ENCODE assay signal across 8 cellular contexts in genomic region chr2:61144697-61145268, GRCh38. TPM values are rescaled to one million over a fixed set of nuclear protein-coding genes. Genes with fewer than 3 reads are reported as not detected.
A peak's percentile ranks its signal among the peaks of the same experiment; 100 is the strongest.
DNase-seq lines count a peak whose midpoint lies in the region; ATAC-seq and TF ChIP-seq lines count a peak whose summit lies in the region.

No MANE protein-coding gene starts in this region.

- peaks cover 17% of the 10 kb centered on the region for H3K36me3 Mint-ChIP-seq in activated CD8-positive, alpha-beta T cell treated with anti-CD3 and anti-CD28 coated beads, Interleukin-2, amount 10 ng/mL, durations not matched to agents 7 days and 5 days (ENCODE audit: low read depth)

- ATAC-seq in HG03064 (IDR thresholded peaks at IDR 0.05; ENCODE audit: low read depth, unreplicated experiment): peak; percentile 83
- ATAC-seq in activated CD8-positive, alpha-beta T cell treated with anti-CD3 and anti-CD28 coated beads, Interleukin-2, amount 10 ng/mL, durations not matched to agents 7 days and 5 days: peak; percentile 98

- H3K27ac ChIP-seq in ectodermal cell (ENCODE audit: insufficient read depth, low read depth, low read length, poor library complexity, severe bottlenecking): peak overlapping the region; percentile 79

- H3K9me3 ChIP-seq in ectodermal cell (ENCODE audit: control insufficient read depth, low read length): no peaks in the 10 kb centered on the region

- no peaks in the 10 kb centered on the region for H3K27me3 Mint-ChIP-seq in activated CD8-positive, alpha-beta T cell treated with anti-CD3 and anti-CD28 coated beads, Interleukin-2, amount 10 ng/mL, durations not matched to agents 7 days and 5 days (ENCODE audit: low read depth)

- H3K4me3 ChIP-seq in ectodermal cell (ENCODE audit: insufficient read depth, low read depth, low read length) (peak overlapping the region; percentile 62), lower leg skin (ENCODE audit: low read depth, poor library complexity, severe bottlenecking) (peak overlapping the region; percentile 28)

- no peak for TF ChIP-seq CTCF in lower leg skin (IDR thresholded peaks at IDR 0.05)

- CTCF ChIA-PET in activated CD8-positive, alpha-beta T cell treated with anti-CD3 and anti-CD28 coated beads, Interleukin-2, amount 10 ng/mL, durations not matched to agents 7 days and 5 days (lab: Charles Lee): interaction anchor here (0.9 to 1.6 kb wide), 4 partner anchors 9 to 266 kb away, joined by 3 to 6 read pairs (median 3); no protein-coding TSS in a partner anchor

- 17 to 20% methylated on average over 29 to 30 of the region's 31 CpGs for WGBS in ectodermal cell, 2 experiments
- WGBS in lower leg skin, 2 donors: 5 to 6% methylated on average over 31 of the region's 31 CpGs

- intact Hi-C loops in lower leg skin (cut with DNase I; ENCODE audit: low total_unique reads): no loop called here

- POLR2A ChIA-PET in activated CD8-positive, alpha-beta T cell treated with anti-CD3 and anti-CD28 coated beads, Interleukin-2, amount 10 ng/mL, durations not matched to agents 7 days and 5 days (lab: Charles Lee): interaction anchor here (1.0 to 1.7 kb wide), 4 partner anchors 11 to 393 kb away, joined by 3 to 21 read pairs (median 4); partner anchors contain the start of gene XPO1

- TF ChIP-seq POLR2A in GM18526 (IDR thresholded peaks at IDR 0.05; ENCODE audit: extremely low read depth, insufficient read length) (peak; percentile 81), lower leg skin (IDR thresholded peaks at IDR 0.05) (no peak)

- no peaks in the 10 kb centered on the region for H3K9me3 Mint-ChIP-seq in activated CD8-positive, alpha-beta T cell treated with anti-CD3 and anti-CD28 coated beads, Interleukin-2, amount 10 ng/mL, durations not matched to agents 7 days and 5 days (ENCODE audit: insufficient read depth)

- H3K27me3 ChIP-seq in ectodermal cell (ENCODE audit: control insufficient read depth, insufficient read depth, low read length, poor library complexity, severe bottlenecking): no peaks in the 10 kb centered on the region

- H3K4me3 Mint-ChIP-seq in activated CD8-positive, alpha-beta T cell treated with anti-CD3 and anti-CD28 coated beads, Interleukin-2, amount 10 ng/mL, durations not matched to agents 7 days and 5 days: peak overlapping the region; percentile 86

- H3K4me1 Mint-ChIP-seq in activated CD8-positive, alpha-beta T cell treated with anti-CD3 and anti-CD28 coated beads, Interleukin-2, amount 10 ng/mL, durations not matched to agents 7 days and 5 days (ENCODE audit: low read depth): peaks cover 5% of the 10 kb centered on the region

- H3K36me3 ChIP-seq in ectodermal cell (ENCODE audit: control insufficient read depth, insufficient read depth, low read length): peaks cover 7% of the 10 kb centered on the region

- H3K4me1 ChIP-seq in ectodermal cell (ENCODE audit: control insufficient read depth, insufficient read depth, low read length): no peaks in the 10 kb centered on the region

- peak overlapping the region; percentile 89 for H3K27ac Mint-ChIP-seq in activated CD8-positive, alpha-beta T cell treated with anti-CD3 and anti-CD28 coated beads, Interleukin-2, amount 10 ng/mL, durations not matched to agents 7 days and 5 days

- DNase-seq in NCI-H524 treated with DMSO at 0.1 percent for 48 hours (lab: John Stamatoyannopoulos, UW) (peak; percentile 81), lower leg skin (ENCODE audit: low spot score in 2 of 2) (peak; percentile 93 to 98), NCI-H128 (lab: John Stamatoyannopoulos, UW; ENCODE audit: unreplicated experiment) (no peak)
- peak; percentile 95 for DNase-seq in activated CD8-positive, alpha-beta T cell treated with anti-CD3 and anti-CD28 coated beads, Interleukin-2, amount 10 ng/mL, durations not matched to agents 7 days and 5 days
- DNase-seq in stimulated activated CD4-positive, alpha-beta T cell treated with anti-CD3 and anti-CD28 coated beads, Interleukin-4, amount 100 ng/mL, for 24 hours: peak; percentile 96

RNA-seq across cellular contexts. Expression of gene C2orf74, which starts 17.2 kb away (rescaled TPM):
- 1 to 10 TPM; 8.4 to 8.8 TPM for total RNA-seq in activated CD8-positive, alpha-beta T cell treated with anti-CD3 and anti-CD28 coated beads, Interleukin-2, amount 10 ng/mL, durations not matched to agents 7 days and 5 days
- polyA plus RNA-seq in ectodermal cell (2013, experiment 1 of 4): 30.0 TPM
- 28.4 TPM for polyA plus RNA-seq in ectodermal cell (2013, experiment 2 of 4)
- 26.8 TPM for polyA plus RNA-seq in ectodermal cell (2013, experiment 3 of 4)
- 31.5 TPM for polyA plus RNA-seq in ectodermal cell (2013, experiment 4 of 4)
- total RNA-seq in lower leg skin: 10 to 100 TPM in 1 of 4 donors, 1 to 10 TPM in 3; 3.5 to 11.3 (median 6.2) TPM
